Comparison of ENCODE assay signal across 1 cellular context in genomic region chr6:2158596-2159271, GRCh38.
TF ChIP-seq lines count a peak whose summit lies in the region.

No MANE protein-coding gene starts in this region.

TF ChIP-seq in GM23338, 12 proteins besides CTCF, POLR2A, EP300 and RAD21 (continued from another document):
- peak; percentile 76; the same call in 1 of the 2 replicates for TF ChIP-seq ZNF462 (CRISPR knock-in tag; IDR thresholded peaks at IDR 0.05)
- TF ChIP-seq CREB1 (CRISPR knock-in tag; IDR thresholded peaks at IDR 0.05; ENCODE audit: low read depth), result peak; percentile 59
- TF ChIP-seq ETS1 (IDR thresholded peaks at IDR 0.05), result no peak
